ENCODE assay signal across 17 cellular contexts in genomic region chr2:58680938-58681337, GRCh38.
DNase-seq lines count a peak whose midpoint lies in the region; ATAC-seq, FAIRE-seq and TF ChIP-seq lines count a peak whose summit lies in the region.
"Had no signal": no experiment of that assay in that cellular context is flagged by ENCODE, and none has a peak within 500 bp of the region (broad histone marks: within the 10 kb centered on the region; RNA-seq: fewer than 3 reads in every experiment).

No MANE protein-coding gene starts in this region.

- peak; percentile 53 for TF ChIP-seq CTCF in VCaP (conservative IDR thresholded peaks at IDR 0.05)

- H3K9me3 ChIP-seq in SJCRH30 (replicated peaks): no peaks in the 10 kb centered on the region
- H3K9me3 ChIP-seq: psoas muscle, thoracic aorta had no signal

- no peaks in the 10 kb centered on the region for H3K27me3 ChIP-seq in SJCRH30

- DNase-seq in GM03348 (ENCODE audit: low spot score): peak; percentile 9
- peak; percentile 28 for DNase-seq in NCI-H1694 treated with DMSO at 0.1 percent for 48 hours (lab: John Stamatoyannopoulos, UW)
- DNase-seq in frontal cortex (ENCODE audit: low spot score in 2 of 2): no peak
- DNase-seq in NCI-H2171 treated with DMSO at 0.1 percent for 48 hours (lab: John Stamatoyannopoulos, UW): no peak
- no peak for DNase-seq in SJCRH30
- no peak for DNase-seq in putamen (ENCODE audit: low spot score)
- DNase-seq: activated CD4-positive, alpha-beta T cell treated with anti-CD3 and anti-CD28 coated beads for 4 hours; activated naive CD8-positive, alpha-beta T cell treated with anti-CD3 and anti-CD28 coated beads for 36 hours; CD8-positive, alpha-beta memory T cell; cerebellar nuclear complex; left ventricle myocardium superior; naive thymus-derived CD4-positive, alpha-beta T cell; psoas muscle had no signal

- H3K4me3 ChIP-seq in SJCRH30: no peak overlapping the region
- H3K4me3 ChIP-seq: psoas muscle, thoracic aorta had no signal

- H3K36me3 ChIP-seq in SJCRH30: no peaks in the 10 kb centered on the region
- H3K36me3 ChIP-seq: thoracic aorta had no signal

- FAIRE-seq in frontal cortex (lab: Jason Lieb, UNC): peak; percentile 6

- H3K27ac ChIP-seq in VCaP (no peak overlapping the region), SJCRH30 (no peak overlapping the region)
- H3K27ac ChIP-seq: epithelial cell of prostate, psoas muscle, thoracic aorta had no signal

- no peak for ATAC-seq in GM21737 (IDR thresholded peaks at IDR 0.05; ENCODE audit: unreplicated experiment)
- ATAC-seq: left ventricle myocardium superior; naive thymus-derived CD4-positive, alpha-beta T cell; psoas muscle had no signal

- H3K4me1 ChIP-seq in SJCRH30: no peaks in the 10 kb centered on the region
- H3K4me1 ChIP-seq: psoas muscle had no signal

Comparison
In these comparisons a context has a peak if more than half of its experiments do, and no peak if none do; other contexts are left out.
1. DNase-seq: peak in GM03348 (single experiment) and NCI-H1694 treated with DMSO at 0.1 percent for 48 hours (single experiment); none in frontal cortex (0 of 2), NCI-H2171 treated with DMSO at 0.1 percent for 48 hours (single experiment), SJCRH30 (0 of 2) and putamen (single experiment).